7 cellular contexts compared by ENCODE assay signal in genomic region chr2:109382946-109383345, GRCh38.
DNase-seq lines count a peak whose midpoint lies in the region; ATAC-seq and TF ChIP-seq lines count a peak whose summit lies in the region.

No MANE protein-coding gene starts in this region.

- H3K27me3 Mint-ChIP-seq in HFFc6 (ENCODE audit: insufficient read depth) (peaks cover 11% of the 10 kb centered on the region), natural killer cell (ENCODE audit: low read depth in 2 of 2) (peaks cover 7% of the 10 kb centered on the region in 2 donors)

- H3K36me3 Mint-ChIP-seq in HFFc6 (ENCODE audit: low read depth) (no peaks in the 10 kb centered on the region), natural killer cell (no peaks in the 10 kb centered on the region)

- H3K4me1 Mint-ChIP-seq in HFFc6 (ENCODE audit: low read depth) (peaks cover 35% of the 10 kb centered on the region), natural killer cell (peaks cover 0 to 3% of the 10 kb centered on the region in 2 donors)

- H3K4me3 Mint-ChIP-seq in HFFc6 (no peak overlapping the region), natural killer cell (no peak overlapping the region)

- H3K27ac Mint-ChIP-seq in HFFc6 (0 out of 2 replicates have a peak overlapping the region, but pooled peaks have one; percentile 2), natural killer cell (no peak overlapping the region)

- H3K9me3 Mint-ChIP-seq in HFFc6 (no peaks in the 10 kb centered on the region), natural killer cell (no peaks in the 10 kb centered on the region)

- intact Hi-C loops in left ventricle myocardium superior (cut with micrococcal nuclease): no loop called here
- intact Hi-C loops in natural killer cell (cut with micrococcal nuclease): no loop called here

- peak; percentile 72 for DNase-seq in HFFc6
- peak; percentile 11 for DNase-seq in SHP77 treated with DMSO at 0.1 percent for 48 hours (lab: John Stamatoyannopoulos, UW)
- peak; percentile 78 for DNase-seq in left ventricle myocardium superior
- peak; percentile 74 for DNase-seq in superior temporal gyrus (ENCODE audit: extremely low spot score)
- DNase-seq in natural killer cell: no peak
- DNase-seq in NCI-H1436 treated with DMSO at 0.1 percent for 48 hours (lab: John Stamatoyannopoulos, UW): no peak

- no peak for TF ChIP-seq CTCF in HFFc6 (IDR thresholded peaks at IDR 0.05)
- TF ChIP-seq CTCF in natural killer cell (IDR thresholded peaks at IDR 0.05): no peak

- ATAC-seq in left ventricle myocardium superior: peak; percentile 96
- no peak for ATAC-seq in natural killer cell
- no peak for ATAC-seq in HG02885 (IDR thresholded peaks at IDR 0.05; ENCODE audit: poor library complexity, unreplicated experiment)

Comparison
In these comparisons a context has a peak if more than half of its experiments do, and no peak if none do; other contexts are left out.
1. DNase-seq: peak in HFFc6 (single experiment), SHP77 treated with DMSO at 0.1 percent for 48 hours (single experiment), left ventricle myocardium superior (single experiment) and superior temporal gyrus (single experiment); none in natural killer cell (single experiment) and NCI-H1436 treated with DMSO at 0.1 percent for 48 hours (single experiment).